Comparison of ENCODE assay signal across 23 cellular contexts in the genomic region with DNA sequence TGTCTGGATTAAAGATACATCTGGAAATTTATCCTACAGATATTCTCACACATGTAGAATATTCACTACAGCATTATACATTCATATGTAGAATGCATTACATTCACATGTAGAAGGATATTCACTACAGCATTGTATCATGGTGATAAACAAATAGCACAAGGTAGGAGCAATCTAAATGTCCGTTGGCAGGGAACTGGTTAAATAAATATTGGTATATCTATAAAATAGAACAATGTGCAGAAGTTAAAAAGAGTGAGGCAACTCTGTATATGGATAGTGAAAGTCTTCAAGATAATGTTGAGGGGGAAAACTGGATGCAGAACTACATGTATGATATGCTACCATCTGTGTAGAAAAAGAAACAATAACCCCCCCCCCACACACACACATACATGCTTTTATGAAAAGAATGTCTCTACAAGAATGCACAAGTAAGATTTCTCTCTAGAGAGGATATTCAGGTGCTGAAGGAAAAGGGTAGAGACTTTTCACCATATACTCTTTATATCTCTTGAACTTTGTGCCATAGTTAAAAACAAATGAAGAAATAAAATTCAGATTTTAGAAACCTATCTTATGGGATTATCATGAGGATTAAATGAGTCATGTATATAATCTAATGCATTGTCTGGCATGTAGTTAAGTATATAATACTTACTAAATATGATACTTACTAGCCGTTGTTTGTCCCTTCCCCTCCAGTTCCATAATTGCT.
A peak's percentile ranks its signal among the peaks of the same experiment; 100 is the strongest.
DNase-seq lines count a peak whose midpoint lies in the region; ATAC-seq and TF ChIP-seq lines count a peak whose summit lies in the region.
"Had no signal": no experiment of that assay in that cellular context is flagged by ENCODE, and none has a peak within 500 bp of the region (broad histone marks: within the 10 kb centered on the region; RNA-seq: fewer than 3 reads in every experiment).

No MANE protein-coding gene starts in this region.

- H3K4me3 Mint-ChIP-seq in T-helper 17 cell: no peak overlapping the region
- H3K4me3 Mint-ChIP-seq in activated CD8-positive, alpha-beta T cell treated with anti-CD3 and anti-CD28 coated beads, Interleukin-2, amount 10 ng/mL, durations not matched to agents 7 days and 5 days: no peak overlapping the region
- H3K4me3 Mint-ChIP-seq: CD14-positive monocyte; CD4-positive, alpha-beta T cell; CD8-positive, alpha-beta memory T cell; H9 had no signal

- no peaks in the 10 kb centered on the region for H3K27me3 Mint-ChIP-seq in T-helper 17 cell
- no peaks in the 10 kb centered on the region for H3K27me3 Mint-ChIP-seq in activated CD8-positive, alpha-beta T cell treated with anti-CD3 and anti-CD28 coated beads, Interleukin-2, amount 10 ng/mL, durations not matched to agents 7 days and 5 days (ENCODE audit: low read depth)
- H3K27me3 Mint-ChIP-seq: CD4-positive, alpha-beta T cell had no signal

- H3K36me3 Mint-ChIP-seq in T-helper 17 cell (ENCODE audit: low read depth): peaks cover 5% of the 10 kb centered on the region
- H3K36me3 Mint-ChIP-seq in activated CD8-positive, alpha-beta T cell treated with anti-CD3 and anti-CD28 coated beads, Interleukin-2, amount 10 ng/mL, durations not matched to agents 7 days and 5 days (ENCODE audit: low read depth): no peaks in the 10 kb centered on the region
- H3K36me3 Mint-ChIP-seq: CD8-positive, alpha-beta memory T cell had no signal

- POLR2A ChIA-PET in activated CD8-positive, alpha-beta T cell treated with anti-CD3 and anti-CD28 coated beads, Interleukin-2, amount 10 ng/mL, durations not matched to agents 7 days and 5 days (lab: Charles Lee): no interaction called here

- no peak for ATAC-seq in T-helper 17 cell
- ATAC-seq in mucosa of descending colon: peak; percentile 77
- no peak for ATAC-seq in activated CD8-positive, alpha-beta T cell treated with anti-CD3 and anti-CD28 coated beads, Interleukin-2, amount 10 ng/mL, durations not matched to agents 7 days and 5 days
- no peak for ATAC-seq in HG03139 (IDR thresholded peaks at IDR 0.05; ENCODE audit: unreplicated experiment)
- ATAC-seq: A549, GM12878, HCT116 had no signal

- no peaks in the 10 kb centered on the region for H3K27me3 ChIP-seq in skeletal muscle tissue (ENCODE audit: control insufficient read depth in 3 of 3, insufficient read depth in 3 of 3, low read length in 3 of 3)
- H3K27me3 ChIP-seq: BE2C; BLaER1 treated with 17β-estradiol and CSF1 and Interleukin-3, amounts not matched to agents 10 nM and 100 nM had no signal

- H3K4me3 ChIP-seq in mucosa of descending colon (no peak overlapping the region), skeletal muscle tissue (ENCODE audit: low read length in 3 of 3) (no peak overlapping the region)
- H3K4me3 ChIP-seq: A549; BLaER1 treated with 17β-estradiol and CSF1 and Interleukin-3, amounts not matched to agents 10 nM and 100 nM; GM12878; GM23248 had no signal

- TF ChIP-seq CTCF in mucosa of descending colon (IDR thresholded peaks at IDR 0.05): no peak

- peak overlapping the region; percentile 19 for H3K27ac Mint-ChIP-seq in T-helper 17 cell
- H3K27ac Mint-ChIP-seq in activated CD8-positive, alpha-beta T cell treated with anti-CD3 and anti-CD28 coated beads, Interleukin-2, amount 10 ng/mL, durations not matched to agents 7 days and 5 days: no peak overlapping the region
- H3K27ac Mint-ChIP-seq: CD14-positive monocyte; CD4-positive, alpha-beta T cell; CD8-positive, alpha-beta memory T cell; H9 had no signal

- peak overlapping the region; percentile 57 for H3K27ac ChIP-seq in skeletal muscle tissue (ENCODE audit: low read depth, low read length)
- H3K27ac ChIP-seq: A549; BLaER1 treated with 17β-estradiol and CSF1 and Interleukin-3, amounts not matched to agents 10 nM and 100 nM; GM23248 had no signal

- peaks cover 10% of the 10 kb centered on the region for H3K4me1 ChIP-seq in mucosa of descending colon (ENCODE audit: low read depth)
- H3K4me1 ChIP-seq in skeletal muscle tissue (ENCODE audit: control insufficient read depth in 3 of 3, insufficient read depth in 3 of 3, low read length in 3 of 3): peaks cover 6 to 17% (median 7%) of the 10 kb centered on the region in 3 donors
- H3K4me1 ChIP-seq: A549, BE2C had no signal

- peaks cover 15% of the 10 kb centered on the region for H3K4me1 Mint-ChIP-seq in T-helper 17 cell
- H3K4me1 Mint-ChIP-seq in activated CD8-positive, alpha-beta T cell treated with anti-CD3 and anti-CD28 coated beads, Interleukin-2, amount 10 ng/mL, durations not matched to agents 7 days and 5 days (ENCODE audit: low read depth): peaks cover 27% of the 10 kb centered on the region
- H3K4me1 Mint-ChIP-seq: CD14-positive monocyte had no signal

- DNase-seq in T-helper 17 cell (no peak), mucosa of descending colon (no peak), NCI-H69 (lab: John Stamatoyannopoulos, UW) (no peak)
- DNase-seq in activated CD8-positive, alpha-beta T cell treated with anti-CD3 and anti-CD28 coated beads, Interleukin-2, amount 10 ng/mL, durations not matched to agents 7 days and 5 days: no peak
- DNase-seq: 8988T; ACHN; AML-193; BE2C; CD4-positive, alpha-beta T cell; CD8-positive, alpha-beta memory T cell; DMS 273 treated with DMSO at 0.1 percent for 48 hours; DMS79; EL; GDM1; GM23248; H9 had no signal

- intact Hi-C loops in mucosa of descending colon (cut with DNase I, micrococcal nuclease): no loop called here

- no peaks in the 10 kb centered on the region for H3K36me3 ChIP-seq in mucosa of descending colon (ENCODE audit: low read depth)
- H3K36me3 ChIP-seq in skeletal muscle tissue (ENCODE audit: control insufficient read depth in 3 of 3, insufficient read depth in 3 of 3, low read length in 3 of 3): no peaks in the 10 kb centered on the region
- H3K36me3 ChIP-seq: BE2C had no signal

- H3K9me3 ChIP-seq in T-helper 17 cell (ENCODE audit: control insufficient read depth, low read length, poor library complexity, severe bottlenecking): no peaks in the 10 kb centered on the region
- no peaks in the 10 kb centered on the region for H3K9me3 ChIP-seq in mucosa of descending colon
- H3K9me3 ChIP-seq in skeletal muscle tissue (ENCODE audit: control insufficient read depth in 3 of 3, low read length in 3 of 3): no peaks in the 10 kb centered on the region
- H3K9me3 ChIP-seq: A549; BE2C; BLaER1 treated with 17β-estradiol and CSF1 and Interleukin-3, amounts not matched to agents 10 nM and 100 nM had no signal

- no peak overlapping the region for H3K9ac ChIP-seq in skeletal muscle tissue (ENCODE audit: low read depth in 1 of 3, low read length in 3 of 3)
- H3K9ac ChIP-seq: BLaER1 treated with 17β-estradiol and CSF1 and Interleukin-3, amounts not matched to agents 10 nM and 100 nM; GM23248 had no signal

- CTCF ChIA-PET in activated CD8-positive, alpha-beta T cell treated with anti-CD3 and anti-CD28 coated beads, Interleukin-2, amount 10 ng/mL, durations not matched to agents 7 days and 5 days (lab: Charles Lee): interaction anchor here (0.8 to 2.4 kb wide), 5 partner anchors 19 to 263 kb away, joined by 3 to 17 read pairs (median 3); no protein-coding TSS in a partner anchor

- no peaks in the 10 kb centered on the region for H3K9me3 Mint-ChIP-seq in activated CD8-positive, alpha-beta T cell treated with anti-CD3 and anti-CD28 coated beads, Interleukin-2, amount 10 ng/mL, durations not matched to agents 7 days and 5 days (ENCODE audit: insufficient read depth)
- H3K9me3 Mint-ChIP-seq: CD14-positive monocyte; CD4-positive, alpha-beta T cell; CD8-positive, alpha-beta memory T cell; H9 had no signal
